In the genomic region with DNA sequence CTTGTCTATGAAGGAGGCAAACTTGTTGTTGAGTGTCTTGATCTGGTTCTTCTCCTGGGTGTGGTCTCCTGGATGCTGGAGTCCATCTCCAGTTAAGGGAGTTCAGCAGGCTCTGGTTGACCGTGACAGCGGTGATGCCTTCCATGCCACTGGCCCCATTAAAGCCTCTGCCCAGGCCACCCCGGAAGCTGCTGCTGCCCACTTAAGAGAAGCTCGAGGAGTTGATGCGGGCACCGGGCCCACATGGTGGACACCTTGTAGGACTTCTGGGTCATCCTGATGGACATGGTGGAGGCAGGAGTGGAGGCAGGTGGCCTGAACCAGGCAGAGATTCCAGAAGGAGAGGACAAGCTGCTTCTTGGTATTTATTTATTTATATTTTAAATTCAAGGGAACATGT, we compare ENCODE assay signal across 22 cellular contexts.
"Had no signal": no experiment of that assay in that cellular context is flagged by ENCODE, and none has a peak within 500 bp of the region (broad histone marks: within the 10 kb centered on the region; RNA-seq: fewer than 3 reads in every experiment).

No MANE protein-coding gene starts in this region.

- H3K4me2 ChIP-seq: hepatocyte had no signal

- H3K9me3 ChIP-seq: lower lobe of right lung, mucosa of descending colon had no signal

- H3K4me1 ChIP-seq: heart right ventricle, left lung, left ventricle myocardium inferior, lower lobe of right lung had no signal

- ATAC-seq: heart right ventricle, left cardiac atrium, left colon, left lobe of liver, left lung, left ventricle myocardium superior, lower lobe of right lung, mucosa of descending colon had no signal

- H2AFZ ChIP-seq: hepatocyte had no signal

- H3K36me3 ChIP-seq: heart right ventricle, left lung, left ventricle myocardium inferior, lower lobe of right lung had no signal

- H3K4me1 Mint-ChIP-seq: immature natural killer cell, memory B cell, mesothelial cell of epicardium had no signal

- H3K27ac ChIP-seq: heart right ventricle, hepatocyte, left lung, left ventricle myocardium inferior, lower lobe of right lung had no signal

- DNase-seq: heart right ventricle, hypothalamus, immature natural killer cell, islet precursor cell, kidney, kidney glomerular epithelial cell, left cardiac atrium, left colon, left ventricle myocardium inferior, left ventricle myocardium superior, lower lobe of right lung, mammary epithelial cell, mesenchymal stem cell, mesendoderm, midbrain, mucosa of descending colon had no signal

- H3K36me3 Mint-ChIP-seq: immature natural killer cell, memory B cell had no signal

- H3K27ac Mint-ChIP-seq: immature natural killer cell, memory B cell, mesothelial cell of epicardium had no signal

- H3K27me3 ChIP-seq: heart right ventricle, hepatocyte, left lung had no signal

- H3K4me3 ChIP-seq: heart right ventricle, hepatocyte, left lung, left ventricle myocardium inferior, lower lobe of right lung, lung, mucosa of descending colon had no signal

- H3K4me3 Mint-ChIP-seq: immature natural killer cell, memory B cell, mesothelial cell of epicardium had no signal
